23 cellular contexts compared by ENCODE assay signal in the genomic region with DNA sequence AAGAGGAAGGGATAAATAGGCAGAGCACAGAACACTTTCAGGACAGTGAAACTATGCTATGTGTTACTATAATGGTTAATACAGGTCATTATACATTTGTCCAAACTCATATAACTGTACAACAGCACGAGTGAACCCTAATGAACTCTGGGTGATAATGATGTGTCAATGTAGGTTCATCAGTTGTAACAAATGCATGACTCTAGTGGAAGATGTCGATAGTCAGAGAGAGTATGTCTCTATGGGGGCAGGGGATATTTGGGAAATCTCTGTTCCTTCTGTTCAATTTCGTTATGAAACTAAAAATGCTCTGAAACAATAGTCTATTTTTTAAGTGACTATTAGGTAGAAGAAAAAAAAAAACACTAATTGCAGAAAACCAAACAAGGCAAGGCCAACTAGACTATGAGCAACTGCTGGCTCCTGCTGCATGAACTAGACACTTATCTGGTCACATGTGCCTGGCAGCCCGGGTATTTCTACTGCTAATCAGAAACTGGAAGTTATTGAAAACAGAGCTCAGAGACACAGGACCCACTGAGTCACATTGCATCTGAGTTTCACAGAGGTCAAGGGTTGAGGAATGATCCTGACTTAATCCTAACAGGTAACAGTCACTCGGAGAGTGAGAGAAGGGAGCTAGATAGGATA.
A peak's percentile ranks its signal among the peaks of the same experiment; 100 is the strongest.
DNase-seq lines count a peak whose midpoint lies in the region; ATAC-seq, FAIRE-seq and TF ChIP-seq lines count a peak whose summit lies in the region.
"Had no signal": no experiment of that assay in that cellular context is flagged by ENCODE, and none has a peak within 500 bp of the region (broad histone marks: within the 10 kb centered on the region; RNA-seq: fewer than 3 reads in every experiment).

No MANE protein-coding gene starts in this region.

- no peaks in the 10 kb centered on the region for H3K36me3 ChIP-seq in GM12878 (ENCODE audit: control insufficient read depth in 2 of 2, insufficient read depth in 2 of 2, low read length in 1 of 2)
- H3K36me3 ChIP-seq: BLaER1 had no signal

- no peak overlapping the region for H3K4me2 ChIP-seq in GM12878 (ENCODE audit: control insufficient read depth, insufficient read depth)
- H3K4me2 ChIP-seq: A549, BLaER1, GM23338 had no signal

- BruUV-seq in GM12878 (replicated peaks; lab: Mats Ljungman, UMichigan) = no TSS peak

- H3K27ac ChIP-seq in GM12878 (ENCODE audit: control insufficient read depth, insufficient read depth) = no peak overlapping the region
- H3K27ac ChIP-seq: A549, BLaER1, C4-2B had no signal

- H2AFZ ChIP-seq in GM12878 (ENCODE audit: control insufficient read depth, low read depth, low read length) = no peak overlapping the region
- H2AFZ ChIP-seq: GM23338 had no signal

- RAD21 ChIA-PET in GM12878 (lab: Charles Lee; ENCODE audit: unreplicated experiment) = interaction anchor here (0.7 to 6.7 kb wide), 8 partner anchors 11 to 228 kb away, joined by 3 to 139 read pairs (median 6); no protein-coding TSS in a partner anchor

- no peak for TF ChIP-seq RAD21 in GM12878 (IDR thresholded peaks at IDR 0.05; ENCODE audit: insufficient read depth, low read depth, low read length)

- intact Hi-C loops in GM12878 (cut with micrococcal nuclease; ENCODE audit: unreplicated experiment) = no loop called here

- ATAC-seq in GM21717 (IDR thresholded peaks at IDR 0.05; ENCODE audit: unreplicated experiment) (peak; percentile 48), GM12878 (peak; percentile 68), HG02870 (IDR thresholded peaks at IDR 0.05; ENCODE audit: unreplicated experiment) (no peak), GM21367 (IDR thresholded peaks at IDR 0.05; ENCODE audit: unreplicated experiment) (no peak)
- ATAC-seq: A549; CD8-positive, alpha-beta T cell; GM23338; HCT116 had no signal

- in situ Hi-C loops in GM12878 (cut with MboI) = no loop called here

- H3K79me2 ChIP-seq in GM12878 (ENCODE audit: control insufficient read depth, insufficient read depth, low read length) = no peaks in the 10 kb centered on the region

- no peaks in the 10 kb centered on the region for H3K9me3 ChIP-seq in GM12878 (replicated peaks; ENCODE audit: control insufficient read depth, insufficient read depth, low read length)
- H3K9me3 ChIP-seq: BLaER1 had no signal

- no peak overlapping the region for H3K9ac ChIP-seq in GM12878 (ENCODE audit: control insufficient read depth, insufficient read depth, low read length)
- H3K9ac ChIP-seq: BLaER1 had no signal

- DNase-seq in AG08395 (ENCODE audit: low spot score) (peak; percentile 2), GM18507 (ENCODE audit: extremely low spot score, insufficient read length, low read depth) (no peak), GM12878 (ENCODE audit: low read depth, low spot score) (no peak), NCI-H510A (lab: John Stamatoyannopoulos, UW) (no peak), glomerular visceral epithelial cell (ENCODE audit: extremely low spot score) (no peak)
- DNase-seq: 8988T; ACHN; Caco-2; CD4-positive, CD25-positive, alpha-beta regulatory T cell; CD8-positive, alpha-beta T cell; DMS153; DND-41; H9 had no signal

- CTCF ChIA-PET in GM12878 (lab: Yijun Ruan, JAX) = interaction anchor here (1.1 to 7.1 kb wide), 5 partner anchors 10 to 228 kb away, joined by 4 to 177 read pairs (median 4); no protein-coding TSS in a partner anchor

- TF ChIP-seq POLR2A in GM12878 (IDR thresholded peaks at IDR 0.05; ENCODE audit: low read depth, low read length) = no peak

- SMC1A ChIA-PET in GM12878 (lab: Charles Lee; ENCODE audit: uncharacterized antibody, unreplicated experiment) = interaction anchor here (0.9 to 6.7 kb wide), 7 partner anchors 17 to 228 kb away, joined by 3 to 165 read pairs (median 3); no protein-coding TSS in a partner anchor

- FAIRE-seq in GM18507 (lab: Jason Lieb, UNC) = peak; percentile 5
- no peak for FAIRE-seq in GM12878 (lab: Jason Lieb, UNC)
- FAIRE-seq: G401.6, GM19239 had no signal

- no peaks in the 10 kb centered on the region for H4K20me1 ChIP-seq in GM12878 (ENCODE audit: control insufficient read depth, insufficient read depth)
- H4K20me1 ChIP-seq: BLaER1 had no signal

- WGBS in GM12878 (ENCODE audit: insufficient coverage, insufficient replicate concordance, low lambda C conversion rate, missing lambda C conversion rate) = 3% methylated on average over 5 of the region's 5 CpGs

- POLR2A ChIA-PET in GM12878 (lab: Charles Lee) = interaction anchor here (0.9 to 1.0 kb wide), 2 partner anchors 21 to 22 kb away, joined by 3 to 5 read pairs; no protein-coding TSS in a partner anchor

- H3K4me1 ChIP-seq in GM12878 (ENCODE audit: control insufficient read depth, insufficient read depth, low read length) = no peaks in the 10 kb centered on the region; the same call in 1 of the 2 replicates

- H3K27me3 ChIP-seq in GM12878 (replicated peaks in 1 of 2; ENCODE audit: control insufficient read depth in 2 of 2, insufficient read depth in 2 of 2, low read length in 1 of 2) = no peaks in the 10 kb centered on the region
- H3K27me3 ChIP-seq: BLaER1 had no signal

- TF ChIP-seq EP300 in GM12878 (IDR thresholded peaks at IDR 0.05; ENCODE audit: borderline replicate concordance in 1 of 2, control insufficient read depth in 1 of 2, low read depth in 2 of 2, low read length in 2 of 2) = 0 out of 4 replicates have a peak, but pooled peaks of 1 of the 2 experiments have one; percentile 34

- no peak for TF ChIP-seq CTCF in GM12878 (IDR thresholded peaks at IDR 0.05 in 2 of 3, conservative IDR thresholded peaks at IDR 0.05 in 1 of 3; ENCODE audit: control insufficient read depth in 2 of 3, extremely low read depth in 1 of 3, insufficient read depth in 1 of 3, low read depth in 3 of 3, low read length in 3 of 3)

- H3K4me3 ChIP-seq in GM12878 = no peak overlapping the region
- H3K4me3 ChIP-seq: A549, BLaER1, GM23338 had no signal

TF ChIP-seq in GM12878, 131 proteins besides CTCF, POLR2A, EP300 and RAD21:
- TF ChIP-seq CHD2 (IDR thresholded peaks at IDR 0.05; ENCODE audit: borderline replicate concordance, low read depth, low read length) (peak; percentile 29; the same call in 1 of the 2 replicates), ZNF384 (IDR thresholded peaks at IDR 0.05; ENCODE audit: borderline replicate concordance, low read depth, low read length) (0 out of 2 replicates have a peak, but pooled peaks have one; percentile 37), MTA2 (IDR thresholded peaks at IDR 0.05; ENCODE audit: low read depth) (peak; percentile 61; the same call in 1 of the 2 replicates), RAD51 (IDR thresholded peaks at IDR 0.05) (peak; percentile 77), NFIC (IDR thresholded peaks at IDR 0.05; ENCODE audit: low read depth, low read length) (peak; percentile 21; the same call in 1 of the 2 replicates), STAT3 (IDR thresholded peaks at IDR 0.05; ENCODE audit: low read depth, low read length) (no peak), BHLHE40 (IDR thresholded peaks at IDR 0.05; ENCODE audit: borderline replicate concordance in 1 of 2, low read depth in 2 of 2, low read length in 1 of 2) (peak in 1 of 2 experiments; percentile 59; a peak in 1 of 4 replicates), NR2F1 (conservative IDR thresholded peaks at IDR 0.05) (no peak)
- TF ChIP-seq, protein P1, sequence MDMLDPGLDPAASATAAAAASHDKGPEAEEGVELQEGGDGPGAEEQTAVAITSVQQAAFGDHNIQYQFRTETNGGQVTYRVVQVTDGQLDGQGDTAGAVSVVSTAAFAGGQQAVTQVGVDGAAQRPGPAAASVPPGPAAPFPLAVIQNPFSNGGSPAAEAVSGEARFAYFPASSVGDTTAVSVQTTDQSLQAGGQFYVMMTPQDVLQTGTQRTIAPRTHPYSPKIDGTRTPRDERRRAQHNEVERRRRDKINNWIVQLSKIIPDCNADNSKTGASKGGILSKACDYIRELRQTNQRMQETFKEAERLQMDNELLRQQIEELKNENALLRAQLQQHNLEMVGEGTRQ (IDR thresholded peaks at IDR 0.05; ENCODE audit: borderline replicate concordance, low read depth, low read length) = peak; percentile 21; the same call in 1 of the 2 replicates

Comparison
In these comparisons a context has a peak if more than half of its experiments do, and no peak if none do; other contexts are left out.
1. ATAC-seq: peak in GM21717 (single experiment) and GM12878 (single experiment); none in HG02870 (single experiment) and GM21367 (single experiment).